In genomic region chr18:35854095-35854494, GRCh38 we compare ENCODE assay signal across 28 cellular contexts.
"Had no signal": no experiment of that assay in that cellular context is flagged by ENCODE, and none has a peak within 500 bp of the region (broad histone marks: within the 10 kb centered on the region; RNA-seq: fewer than 3 reads in every experiment).

No MANE protein-coding gene starts in this region.

- H3K4me1 ChIP-seq: colonic mucosa, foreskin keratinocyte, heart right ventricle, pancreas, thyroid gland had no signal

- H3K9me3 Mint-ChIP-seq: central memory CD8-positive, alpha-beta T cell; dendritic cell treated with granulocyte-macrophage colony-stimulating factor and Interleukin-4, amounts not matched to agents 40 ng/mL and 50 ng/mL, for 4 days; natural killer cell treated with Interleukin-12 subunit alpha and Interleukin-12 subunit beta and Interleukin-15 and Interleukin-18, amount 100 ng/mL, for 72 hours had no signal

- H3K27me3 ChIP-seq: colonic mucosa, heart right ventricle, neutrophil, pancreas, thyroid gland had no signal

- H3K36me3 Mint-ChIP-seq: mesothelial cell of epicardium; natural killer cell treated with Interleukin-12 subunit alpha and Interleukin-12 subunit beta and Interleukin-15 and Interleukin-18, amount 100 ng/mL, for 72 hours; stimulated activated naive B cell treated with anti-CD40 and anti-IgM and Interleukin-4, amounts not matched to agents 10 μg/mL and 1 μg/mL and 100 μg/mL, for 72 hours had no signal

- H3K27ac Mint-ChIP-seq: dendritic cell treated with granulocyte-macrophage colony-stimulating factor and Interleukin-4, amounts not matched to agents 40 ng/mL and 50 ng/mL, for 4 days; endodermal cell; memory B cell; mesothelial cell of epicardium; naive B cell; natural killer cell treated with Interleukin-12 subunit alpha and Interleukin-12 subunit beta and Interleukin-15 and Interleukin-18, amount 100 ng/mL, for 72 hours; stimulated activated naive B cell treated with anti-CD40 and anti-IgM and Interleukin-4, amounts not matched to agents 10 μg/mL and 1 μg/mL and 100 μg/mL, for 72 hours; stimulated activated naive CD8-positive, alpha-beta T cell treated with anti-CD3 and anti-CD28 coated beads, Interleukin-15, amount 100 ng/mL, for 72 hours had no signal

- H3K9me3 ChIP-seq: colonic mucosa, mucosa of descending colon, neutrophil, pancreas, thyroid gland had no signal

- H3K4me3 ChIP-seq: colonic mucosa, heart right ventricle, lung, mucosa of descending colon, pancreas, skin epidermis, thyroid gland had no signal

- ATAC-seq: esophagus mucosa; foreskin keratinocyte; left colon; mucosa of descending colon; natural killer cell treated with Interleukin-12 subunit alpha and Interleukin-12 subunit beta and Interleukin-15 and Interleukin-18, amount 100 ng/mL, for 72 hours; pancreas; stimulated activated naive B cell treated with anti-CD40 and anti-IgM and Interleukin-4, amounts not matched to agents 10 μg/mL and 1 μg/mL and 100 μg/mL, for 72 hours; stimulated activated naive CD8-positive, alpha-beta T cell treated with anti-CD3 and anti-CD28 coated beads, Interleukin-15, amount 100 ng/mL, for 72 hours had no signal

- H3K4me1 Mint-ChIP-seq: central memory CD8-positive, alpha-beta T cell; memory B cell; mesothelial cell of epicardium; naive B cell; neural crest cell; stimulated activated naive B cell treated with anti-CD40 and anti-IgM and Interleukin-4, amounts not matched to agents 10 μg/mL and 1 μg/mL and 100 μg/mL, for 72 hours; stimulated activated naive CD8-positive, alpha-beta T cell treated with anti-CD3 and anti-CD28 coated beads, Interleukin-15, amount 100 ng/mL, for 72 hours had no signal

- H3K27ac ChIP-seq: colonic mucosa, epithelial cell of prostate, foreskin keratinocyte, heart right ventricle, neutrophil, pancreas, skin epidermis, thyroid gland had no signal

- H3K4me3 Mint-ChIP-seq: central memory CD8-positive, alpha-beta T cell; dendritic cell treated with granulocyte-macrophage colony-stimulating factor and Interleukin-4, amounts not matched to agents 40 ng/mL and 50 ng/mL, for 4 days; endodermal cell; memory B cell; mesothelial cell of epicardium; naive B cell; natural killer cell treated with Interleukin-12 subunit alpha and Interleukin-12 subunit beta and Interleukin-15 and Interleukin-18, amount 100 ng/mL, for 72 hours; neural crest cell; stimulated activated naive B cell treated with anti-CD40 and anti-IgM and Interleukin-4, amounts not matched to agents 10 μg/mL and 1 μg/mL and 100 μg/mL, for 72 hours; stimulated activated naive CD8-positive, alpha-beta T cell treated with anti-CD3 and anti-CD28 coated beads, Interleukin-15, amount 100 ng/mL, for 72 hours had no signal

- DNase-seq: colonic mucosa; effector CD8-positive, alpha-beta T cell; foreskin keratinocyte; glutamatergic neuron; heart right ventricle; hippocampal formation; left colon; mucosa of descending colon; naive B cell; pancreas; stimulated activated CD4-positive, alpha-beta T cell treated with anti-CD3 and anti-CD28 coated beads, Interleukin-15, amount 100 ng/mL, for 24 hours; stimulated activated CD4-positive, alpha-beta T cell treated with anti-CD3 and anti-CD28 coated beads, Interleukin-2, amount 100 ng/mL, for 48 hours; stimulated activated naive B cell treated with anti-CD40 and anti-IgM and Interleukin-4, amounts not matched to agents 10 μg/mL and 1 μg/mL and 100 μg/mL, for 72 hours; stimulated activated naive CD8-positive, alpha-beta T cell treated with anti-CD3 and anti-CD28 coated beads, Interleukin-15, amount 100 ng/mL, for 72 hours; thyroid gland; trophoblast cell had no signal

- H3K36me3 ChIP-seq: colonic mucosa, heart right ventricle, neutrophil, pancreas, thyroid gland had no signal
